In genomic region chr2:184047536-184047935, GRCh38 we compare ENCODE assay signal across 22 cellular contexts.
"Had no signal": no experiment of that assay in that cellular context is flagged by ENCODE, and none has a peak within 500 bp of the region (broad histone marks: within the 10 kb centered on the region; RNA-seq: fewer than 3 reads in every experiment).

No MANE protein-coding gene starts in this region.

- H3K27ac ChIP-seq: colonic mucosa, epithelial cell of prostate, neural progenitor cell, parathyroid adenoma, sigmoid colon, spleen, testis, tibial artery had no signal

- H3K36me3 ChIP-seq: colonic mucosa, neural progenitor cell, sigmoid colon, spleen, tibial artery had no signal

- H3K4me1 ChIP-seq: colonic mucosa, neural progenitor cell, parathyroid adenoma, sigmoid colon, spleen, testis, tibial artery had no signal

- H3K9me3 ChIP-seq: colonic mucosa, sigmoid colon, spleen, testis, tibial artery had no signal

- DNase-seq: colonic mucosa; effector CD8-positive, alpha-beta T cell; endodermal cell; kidney; mesendoderm; midbrain; naive thymus-derived CD4-positive, alpha-beta T cell; right cardiac atrium; sigmoid colon; spleen; stimulated activated CD4-positive, alpha-beta T cell treated with anti-CD3 and anti-CD28 coated beads, Interleukin-4, amount 100 ng/mL, for 4 hours; stimulated activated naive CD8-positive, alpha-beta T cell treated with anti-CD3 and anti-CD28 coated beads, Interleukin-15, Interleukin-2, amounts not matched to agents 100 U/mL and 50 U/mL, for 24 hours; substantia nigra; testis; tibial artery had no signal

- H3K27me3 ChIP-seq: colonic mucosa, neural progenitor cell, sigmoid colon, spleen, testis, tibial artery had no signal

- ATAC-seq: esophagus mucosa; left lobe of liver; naive thymus-derived CD4-positive, alpha-beta T cell; right cardiac atrium; stimulated activated memory B cell treated with anti-CD40 and anti-IgM and Interleukin-4, amounts not matched to agents 10 μg/mL and 1 μg/mL and 100 μg/mL, for 72 hours; stimulated activated naive CD8-positive, alpha-beta T cell treated with anti-CD3 and anti-CD28 coated beads, Interleukin-15, Interleukin-2, amounts not matched to agents 100 U/mL and 50 U/mL, for 24 hours had no signal

- H3K4me3 ChIP-seq: colonic mucosa, lung, neural progenitor cell, sigmoid colon, spleen, testis, tibial artery had no signal
